In genomic region chr1:85575363-85575995, GRCh38 we compare ENCODE assay signal across 15 cellular contexts. TPM values are rescaled to one million over a fixed set of nuclear protein-coding genes. Genes with fewer than 3 reads are reported as not detected.
A peak's percentile ranks its signal among the peaks of the same experiment; 100 is the strongest.
DNase-seq lines count a peak whose midpoint lies in the region; ATAC-seq and TF ChIP-seq lines count a peak whose summit lies in the region.
"Had no signal": no experiment of that assay in that cellular context is flagged by ENCODE, and none has a peak within 500 bp of the region (broad histone marks: within the 10 kb centered on the region; RNA-seq: fewer than 3 reads in every experiment).

No MANE protein-coding gene starts in this region.

- H3K4me1 Mint-ChIP-seq in chondrocyte (ENCODE audit: low read depth), result peaks cover 70% of the 10 kb centered on the region

- CTCF ChIA-PET in AG04450 (lab: Charles Lee), result interaction anchor here (1.2 to 1.4 kb wide), 2 partner anchors 267 to 268 kb away, joined by 5 to 7 read pairs; no protein-coding TSS in a partner anchor

- H3K27me3 ChIP-seq in AG04450 (ENCODE audit: control insufficient read depth, insufficient read depth, low read length) (no peaks in the 10 kb centered on the region), osteoblast (ENCODE audit: insufficient read depth, low read length) (no peaks in the 10 kb centered on the region)

- H3K4me3 ChIP-seq in AG04450 (ENCODE audit: low read depth, low read length) (peak overlapping the region; percentile 45), HFF-Myc (replicated peaks; ENCODE audit: low read depth, low read length) (peak overlapping the region; percentile 75; the same call in 1 of the 2 replicates), osteoblast (ENCODE audit: insufficient read depth, low read length) (peak overlapping the region; percentile 60)

- H3K79me2 ChIP-seq in osteoblast (ENCODE audit: insufficient read depth, low read length), result peaks cover 78% of the 10 kb centered on the region

- H3K27ac ChIP-seq in AG04450 (ENCODE audit: low read depth, low read length) (peak overlapping the region; percentile 31), osteoblast (ENCODE audit: low read depth, low read length) (peak overlapping the region; percentile 70)

- H2AFZ ChIP-seq in osteoblast (ENCODE audit: low read length), result no peak overlapping the region

- H3K4me1 ChIP-seq in osteoblast (ENCODE audit: insufficient read depth, low read length), result peaks cover 64% of the 10 kb centered on the region

- H3K9me3 ChIP-seq in AG04450 (ENCODE audit: control insufficient read depth, insufficient read depth, low read length) (no peaks in the 10 kb centered on the region), osteoblast (ENCODE audit: low read depth, low read length) (no peaks in the 10 kb centered on the region)
- H3K9me3 ChIP-seq: left lung, upper lobe of left lung had no signal

- no peaks in the 10 kb centered on the region for H3K27me3 Mint-ChIP-seq in chondrocyte (ENCODE audit: low read depth)

- no peaks in the 10 kb centered on the region for H3K9me3 Mint-ChIP-seq in chondrocyte (ENCODE audit: low read depth)
- H3K9me3 Mint-ChIP-seq: activated T-cell treated with anti-CD3 and anti-CD28 coated beads, Interleukin-2, amount 50 U/mL, for 24 hours; endodermal cell had no signal

- peak overlapping the region; percentile 81 for H3K27ac Mint-ChIP-seq in chondrocyte (ENCODE audit: unreplicated experiment)
- H3K27ac Mint-ChIP-seq: activated CD4-positive, alpha-beta T cell treated with anti-CD3 and anti-CD28 coated beads for 36 hours; activated T-cell treated with anti-CD3 and anti-CD28 coated beads, Interleukin-2, amount 50 U/mL, for 24 hours had no signal

- DNase-seq in AG04450 (ENCODE audit: low read depth, low spot score), result no peak
- DNase-seq in HFF-Myc (ENCODE audit: extremely low read depth, low read depth), result no peak
- no peak for DNase-seq in chondrocyte (ENCODE audit: low spot score)
- DNase-seq in osteoblast (ENCODE audit: insufficient read length, low spot score, missing footprints), result no peak
- DNase-seq in omental fat pad (ENCODE audit: low spot score), result no peak
- DNase-seq in NCI-H2227 treated with DMSO at 0.1 percent for 48 hours (lab: John Stamatoyannopoulos, UW), result no peak
- DNase-seq: activated CD4-positive, alpha-beta T cell treated with anti-CD3 and anti-CD28 coated beads for 36 hours; activated T-cell treated with anti-CD3 and anti-CD28 coated beads, Interleukin-2, amount 50 U/mL, for 24 hours; left lung; NCI-H526; upper lobe of left lung had no signal

- POLR2A ChIA-PET in AG04450 (lab: Yijun Ruan, JAX), result no interaction called here

- peaks cover 41% of the 10 kb centered on the region for H4K20me1 ChIP-seq in osteoblast (ENCODE audit: insufficient read depth, low read length)

- TF ChIP-seq CTCF in AG04450 (IDR thresholded peaks at IDR 0.05; ENCODE audit: low read depth, low read length), result no peak
- no peak for TF ChIP-seq CTCF in HFF-Myc (IDR thresholded peaks at IDR 0.05; ENCODE audit: low read depth, low read length, missing control alignments)
- TF ChIP-seq CTCF in chondrocyte (IDR thresholded peaks at IDR 0.05), result no peak
- TF ChIP-seq CTCF in osteoblast (IDR thresholded peaks at IDR 0.05; ENCODE audit: extremely low read depth, low read depth, low read length), result no peak
- no peak for TF ChIP-seq CTCF in omental fat pad (IDR thresholded peaks at IDR 0.05)

- peaks cover 50% of the 10 kb centered on the region for H3K36me3 ChIP-seq in osteoblast (ENCODE audit: insufficient read depth, low read length)
- H3K36me3 ChIP-seq: left lung, upper lobe of left lung had no signal

- H3K4me2 ChIP-seq in osteoblast (ENCODE audit: insufficient read depth, low read length), result peak overlapping the region; percentile 76

- peaks cover 12% of the 10 kb centered on the region for H3K36me3 Mint-ChIP-seq in chondrocyte (ENCODE audit: low read depth)

- peak overlapping the region; percentile 86 for H3K4me3 Mint-ChIP-seq in chondrocyte (ENCODE audit: unreplicated experiment)

- ATAC-seq in HG03469 (IDR thresholded peaks at IDR 0.05; ENCODE audit: unreplicated experiment) (no peak), GM21381 (IDR thresholded peaks at IDR 0.05; ENCODE audit: unreplicated experiment) (no peak), omental fat pad (ENCODE audit: low FRiP score) (no peak)
- ATAC-seq: activated CD4-positive, alpha-beta T cell treated with anti-CD3 and anti-CD28 coated beads for 36 hours; left lung had no signal

RNA-seq across cellular contexts. Expression of gene CCN1, which starts 5.1 kb away (rescaled TPM):
- 194 and 206 TPM in 2 replicates for polyA plus RNA-seq in AG04450 (2011; rRNA removed)
- polyA minus RNA-seq in AG04450 (2011; rRNA and poly(A)+ RNA removed), result 172 and 200 TPM in 2 replicates
- total RNA-seq in chondrocyte (523 to 556 TPM (median 539 TPM) in 3 replicates), osteoblast (58.9 and 81.8 TPM in 2 replicates), omental fat pad (100 to 1,000 TPM; 125 to 195 (median 175) TPM)
- total RNA-seq: T-helper 1 cell treated with Interleukin-12 subunit alpha and Interleukin-12 subunit beta and Interleukin-4 antibody, amounts not matched to agents 30 ng/mL and 1 ng/mL, for 36 hours had no signal
